8 cellular contexts compared by ENCODE assay signal in genomic region chr5:121949885-121950284, GRCh38. TPM values are rescaled to one million over a fixed set of nuclear protein-coding genes. Genes with fewer than 3 reads are reported as not detected.
A peak's percentile ranks its signal among the peaks of the same experiment; 100 is the strongest.
DNase-seq lines count a peak whose midpoint lies in the region; ATAC-seq and TF ChIP-seq lines count a peak whose summit lies in the region.

No MANE protein-coding gene starts in this region.

- no peaks in the 10 kb centered on the region for H3K27me3 Mint-ChIP-seq in Caco-2 (ENCODE audit: insufficient read depth, unreplicated experiment)
- H3K27me3 Mint-ChIP-seq in neural crest cell (ENCODE audit: low read depth) = no peaks in the 10 kb centered on the region

- H3K36me3 Mint-ChIP-seq in Caco-2 (ENCODE audit: insufficient read depth, unreplicated experiment) = no peaks in the 10 kb centered on the region
- H3K36me3 Mint-ChIP-seq in neural crest cell (ENCODE audit: low read depth) = no peaks in the 10 kb centered on the region

- TF ChIP-seq CTCF in Caco-2 (IDR thresholded peaks at IDR 0.05; ENCODE audit: insufficient read depth in 1 of 2, low read depth in 1 of 2, low read length in 1 of 2, severe bottlenecking in 1 of 2, unreplicated experiment in 1 of 2) (peak; percentile 64 to 77), Peyer's patch (IDR thresholded peaks at IDR 0.05) (peak in 4 of 6 experiments; percentile 34 to 65 (median 60)), neural crest cell (conservative IDR thresholded peaks at IDR 0.05) (peak; percentile 84)

- H3K9me3 ChIP-seq in Caco-2 (no peaks in the 10 kb centered on the region), Peyer's patch (no peaks in the 10 kb centered on the region)

- H3K4me3 ChIP-seq in Caco-2 (ENCODE audit: low read depth, low read length) = no peak overlapping the region
- H3K4me3 ChIP-seq in Peyer's patch = no peak overlapping the region

- TF ChIP-seq POLR2A in Peyer's patch (IDR thresholded peaks at IDR 0.05) = no peak

- intact Hi-C loops in Caco-2 (cut with micrococcal nuclease; ENCODE audit: unreplicated experiment) = loop anchor here (2.0 kb wide), 2 partner anchors 319 to 1293 kb away; no protein-coding TSS in a partner anchor

- no peaks in the 10 kb centered on the region for H3K4me1 ChIP-seq in Caco-2
- no peaks in the 10 kb centered on the region for H3K4me1 ChIP-seq in Peyer's patch

- H3K27ac ChIP-seq in Peyer's patch = no peak overlapping the region

- H3K27ac Mint-ChIP-seq in Caco-2 (ENCODE audit: unreplicated experiment) (no peak overlapping the region), neural crest cell (ENCODE audit: unreplicated experiment) (no peak overlapping the region)

- H3K4me1 Mint-ChIP-seq in Caco-2 (ENCODE audit: low read depth, unreplicated experiment) = no peaks in the 10 kb centered on the region
- H3K4me1 Mint-ChIP-seq in neural crest cell = no peaks in the 10 kb centered on the region

- H3K9me3 Mint-ChIP-seq in Caco-2 (ENCODE audit: unreplicated experiment) (no peaks in the 10 kb centered on the region), neural crest cell (peaks cover 6% of the 10 kb centered on the region)

- H3K36me3 ChIP-seq in Caco-2 (ENCODE audit: control insufficient read depth, insufficient read depth, low read length) = no peaks in the 10 kb centered on the region
- H3K36me3 ChIP-seq in Peyer's patch = no peaks in the 10 kb centered on the region

- POLR2A ChIA-PET in Caco-2 (lab: Charles Lee) = no interaction called here

- peak; percentile 67 for ATAC-seq in GM18870 (IDR thresholded peaks at IDR 0.05; ENCODE audit: unreplicated experiment)

- H3K4me3 Mint-ChIP-seq in Caco-2 (ENCODE audit: unreplicated experiment) (no peak overlapping the region), neural crest cell (no peak overlapping the region)

- BruUV-seq in Caco-2 (replicated peaks; lab: Mats Ljungman, UMichigan) = no TSS peak

- H3K27me3 ChIP-seq in Caco-2 (replicated peaks; ENCODE audit: control insufficient read depth, insufficient read depth, low read length) = no peaks in the 10 kb centered on the region
- H3K27me3 ChIP-seq in Peyer's patch = no peaks in the 10 kb centered on the region

- CTCF ChIA-PET in Caco-2 (lab: Charles Lee) = interaction anchor here (0.7 kb wide), 1 partner anchor 12 kb away, joined by 8 read pairs; the partner anchor contains the start of gene SRFBP1

- DNase-seq in Caco-2 (peak; percentile 45 to 65), HuH-7.5 (ENCODE audit: low spot score) (peak; percentile 31), Peyer's patch (peak in 1 of 3 donors; percentile 49), epidermal melanocyte (ENCODE audit: insufficient read length, low spot score) (peak; percentile 81), neural crest cell (ENCODE audit: low read depth, low spot score) (peak; percentile 39), NCI-H187 treated with DMSO at 0.1 percent for 48 hours (lab: John Stamatoyannopoulos, UW) (no peak)
- DNase-seq in activated T-cell treated with anti-CD3 and anti-CD28 coated beads, Interleukin-2, amount 50 U/mL, for 48 hours = no peak

RNA-seq across cellular contexts. Expression of gene SRFBP1, which starts 11.9 kb away (rescaled TPM):
- total RNA-seq in Caco-2 (2022) (14.1 and 14.3 TPM in 2 replicates), Peyer's patch (10 to 100 TPM in 1 of 4 donors, 1 to 10 TPM in 3; 5.4 to 42.9 (median 7.5) TPM), neural crest cell (14.6 and 15.0 TPM in 2 replicates)

Comparison
In these comparisons a context has a peak if more than half of its experiments do, and no peak if none do; other contexts are left out.
1. DNase-seq: peak in Caco-2 (2 of 2), HuH-7.5 (single experiment), epidermal melanocyte (single experiment) and neural crest cell (single experiment); none in NCI-H187 treated with DMSO at 0.1 percent for 48 hours (single experiment) and activated T-cell treated with anti-CD3 and anti-CD28 coated beads, Interleukin-2, amount 50 U/mL, for 48 hours (0 of 2).
2. Peak in every context shown above with its lines, with median percentiles within 50 percentile points of each other: CTCF ChIP-seq.